26 cellular contexts compared by ENCODE assay signal in the genomic region with DNA sequence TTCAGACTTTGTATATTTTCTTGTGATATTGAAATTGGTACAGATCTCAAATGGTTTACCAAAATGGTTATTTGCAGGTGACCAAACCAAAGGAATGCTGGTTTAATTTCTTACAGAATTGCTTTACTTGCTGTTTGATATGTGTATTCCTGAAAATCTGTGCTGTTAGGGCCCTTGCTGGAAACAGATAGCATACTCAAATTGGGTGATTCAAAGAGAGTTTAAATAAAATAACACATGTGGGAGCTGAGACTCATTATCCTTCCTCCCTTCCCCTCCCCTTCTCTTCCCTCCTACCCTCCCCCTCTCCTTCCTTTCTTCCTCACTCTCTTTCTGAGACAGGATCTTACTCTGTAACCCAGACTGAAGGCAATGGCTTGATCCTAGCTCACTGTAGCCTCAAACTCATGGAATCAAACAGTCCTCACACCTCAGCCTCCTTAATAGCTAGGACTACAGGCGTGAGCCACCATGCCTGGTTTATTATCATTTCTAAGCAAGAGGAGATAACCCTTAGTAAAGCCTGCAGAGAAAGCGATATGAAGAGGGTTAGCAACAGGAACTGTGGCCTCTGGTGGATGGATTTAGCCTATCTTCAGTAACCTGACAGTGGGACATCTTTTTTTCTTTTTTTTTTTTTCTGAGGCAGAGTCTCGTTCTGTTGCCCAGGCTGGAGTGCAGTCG.
"Had no signal": no experiment of that assay in that cellular context is flagged by ENCODE, and none has a peak within 500 bp of the region (broad histone marks: within the 10 kb centered on the region; RNA-seq: fewer than 3 reads in every experiment).

No MANE protein-coding gene starts in this region.

- FAIRE-seq: bronchial epithelial cell, islet of Langerhans, TTC549 had no signal

- H3K4me3 ChIP-seq: esophagus squamous epithelium, heart right ventricle, left ventricle myocardium inferior, lung, mucosa of descending colon, spleen, suprapubic skin, tibial artery had no signal

- H3K4me3 Mint-ChIP-seq: activated CD4-positive, alpha-beta T cell treated with anti-CD3 and anti-CD28 coated beads for 36 hours; activated naive CD8-positive, alpha-beta T cell; central memory CD8-positive, alpha-beta T cell; dendritic cell treated with granulocyte-macrophage colony-stimulating factor and Interleukin-4, amounts not matched to agents 40 ng/mL and 50 ng/mL, for 4 days; natural killer cell treated with Interleukin-12 subunit alpha and Interleukin-12 subunit beta and Interleukin-15 and Interleukin-18, amount 100 ng/mL, for 72 hours had no signal

- H3K36me3 ChIP-seq: esophagus squamous epithelium, heart right ventricle, left ventricle myocardium inferior, spleen, suprapubic skin, tibial artery had no signal

- H3K27me3 Mint-ChIP-seq: activated CD4-positive, alpha-beta T cell treated with anti-CD3 and anti-CD28 coated beads for 36 hours; activated naive CD8-positive, alpha-beta T cell; central memory CD8-positive, alpha-beta T cell; dendritic cell treated with granulocyte-macrophage colony-stimulating factor and Interleukin-4, amounts not matched to agents 40 ng/mL and 50 ng/mL, for 4 days; natural killer cell treated with Interleukin-12 subunit alpha and Interleukin-12 subunit beta and Interleukin-15 and Interleukin-18, amount 100 ng/mL, for 72 hours had no signal

- H3K27me3 ChIP-seq: esophagus squamous epithelium, heart right ventricle, spleen, suprapubic skin, tibial artery had no signal

- H3K4me1 ChIP-seq: left ventricle myocardium inferior, spleen, suprapubic skin, tibial artery had no signal

- H3K27ac Mint-ChIP-seq: activated CD4-positive, alpha-beta T cell treated with anti-CD3 and anti-CD28 coated beads for 36 hours; activated naive CD8-positive, alpha-beta T cell; dendritic cell treated with granulocyte-macrophage colony-stimulating factor and Interleukin-4, amounts not matched to agents 40 ng/mL and 50 ng/mL, for 4 days; natural killer cell treated with Interleukin-12 subunit alpha and Interleukin-12 subunit beta and Interleukin-15 and Interleukin-18, amount 100 ng/mL, for 72 hours had no signal

- H3K27ac ChIP-seq: epithelial cell of prostate, esophagus squamous epithelium, heart right ventricle, left ventricle myocardium inferior, spleen, suprapubic skin, tibial artery had no signal

- H3K9me3 ChIP-seq: esophagus squamous epithelium, mucosa of descending colon, suprapubic skin, tibial artery had no signal

- H3K4me1 Mint-ChIP-seq: activated CD4-positive, alpha-beta T cell treated with anti-CD3 and anti-CD28 coated beads for 36 hours; central memory CD8-positive, alpha-beta T cell had no signal

- H3K9me3 Mint-ChIP-seq: central memory CD8-positive, alpha-beta T cell; dendritic cell treated with granulocyte-macrophage colony-stimulating factor and Interleukin-4, amounts not matched to agents 40 ng/mL and 50 ng/mL, for 4 days; natural killer cell treated with Interleukin-12 subunit alpha and Interleukin-12 subunit beta and Interleukin-15 and Interleukin-18, amount 100 ng/mL, for 72 hours had no signal

- DNase-seq: activated CD4-positive, alpha-beta T cell treated with anti-CD3 and anti-CD28 coated beads for 36 hours; activated CD4-positive, alpha-beta T cell treated with anti-CD3 and anti-CD28 coated beads, Interleukin-2, amount 50 U/mL, for 4 hours; activated CD4-positive, CD25-positive, alpha-beta regulatory T cell; activated CD8-positive, alpha-beta memory T cell treated with anti-CD3 and anti-CD28 coated beads for 24 hours; activated effector memory CD4-positive, alpha-beta T cell treated with Interleukin-2 at 50 U/mL for 16 hours; activated naive CD4-positive, alpha-beta T cell treated with Interleukin-2 at 50 U/mL for 16 hours; anterior cingulate cortex; esophagus squamous epithelium; foreskin melanocyte; heart right ventricle; left ventricle myocardium inferior; mucosa of descending colon; right cardiac atrium; spleen; stimulated activated naive CD4-positive, alpha-beta T cell; tibial artery had no signal

- ATAC-seq: activated CD4-positive, alpha-beta T cell treated with anti-CD3 and anti-CD28 coated beads for 36 hours; heart right ventricle; mucosa of descending colon; natural killer cell treated with Interleukin-12 subunit alpha and Interleukin-12 subunit beta and Interleukin-15 and Interleukin-18, amount 100 ng/mL, for 72 hours; right cardiac atrium had no signal

- H3K36me3 Mint-ChIP-seq: natural killer cell treated with Interleukin-12 subunit alpha and Interleukin-12 subunit beta and Interleukin-15 and Interleukin-18, amount 100 ng/mL, for 72 hours had no signal
